9 cellular contexts compared by ENCODE assay signal in the genomic region with DNA sequence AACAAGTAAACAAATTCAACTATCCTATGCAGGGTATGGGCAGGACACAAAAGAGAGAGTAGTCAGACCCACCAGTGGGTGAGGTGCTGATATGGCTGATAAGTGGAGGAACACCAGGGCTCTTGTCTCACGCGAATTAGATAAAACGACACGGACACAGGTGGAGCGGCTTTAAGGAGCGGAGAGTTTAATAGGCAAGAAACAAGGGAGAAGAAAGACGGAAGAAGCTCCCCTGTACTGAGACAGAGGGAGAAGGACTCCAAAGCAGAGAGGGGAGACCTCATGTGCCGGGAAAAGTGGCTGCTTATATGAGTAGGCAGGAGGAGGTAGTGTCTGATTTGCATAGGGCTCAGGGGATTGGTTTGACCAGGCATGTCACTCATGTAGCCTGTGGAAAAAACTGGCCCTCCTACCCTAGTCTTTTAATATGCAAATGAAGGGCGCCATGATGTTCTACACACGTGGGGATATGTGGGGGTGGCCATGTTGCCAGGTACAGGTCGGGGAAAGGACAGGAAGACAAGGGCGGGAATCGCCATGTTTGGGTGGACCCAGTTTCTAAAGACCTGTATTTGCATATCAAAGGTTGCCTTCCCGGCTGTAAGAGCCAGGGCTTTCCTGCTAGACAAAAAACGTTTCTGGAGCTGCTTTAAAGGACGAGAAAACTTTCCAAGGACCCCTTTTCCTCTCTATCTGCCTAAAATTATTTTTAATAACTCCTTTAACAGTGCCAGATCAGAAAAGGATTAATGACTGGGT. TPM values are rescaled to one million over a fixed set of nuclear protein-coding genes. Genes with fewer than 3 reads are reported as not detected.
DNase-seq lines count a peak whose midpoint lies in the region; ATAC-seq and TF ChIP-seq lines count a peak whose summit lies in the region.
"Had no signal": no experiment of that assay in that cellular context is flagged by ENCODE, and none has a peak within 500 bp of the region (broad histone marks: within the 10 kb centered on the region; RNA-seq: fewer than 3 reads in every experiment).

No MANE protein-coding gene starts in this region.

- H4K91ac ChIP-seq in trophoblast cell (ENCODE audit: low read depth, low read length) = peak overlapping the region; percentile 81

- no peaks in the 10 kb centered on the region for H3K27me3 Mint-ChIP-seq in CD4-positive, alpha-beta memory T cell
- H3K27me3 Mint-ChIP-seq in activated naive CD8-positive, alpha-beta T cell treated with anti-CD3 and anti-CD28 coated beads for 36 hours = no peaks in the 10 kb centered on the region
- H3K27me3 Mint-ChIP-seq in type B pancreatic cell = no peaks in the 10 kb centered on the region

- H3K79me1 ChIP-seq in trophoblast cell (ENCODE audit: low read length) = peaks cover 5% of the 10 kb centered on the region

- peak overlapping the region; percentile 80 for H3K4ac ChIP-seq in trophoblast cell (ENCODE audit: low read depth, low read length)

- H3K14ac ChIP-seq in trophoblast cell (ENCODE audit: low read length) = peak overlapping the region; percentile 87

- peak overlapping the region; percentile 9 for H2BK5ac ChIP-seq in trophoblast cell (ENCODE audit: low read depth, low read length, poor library complexity)

- H2AK5ac ChIP-seq in trophoblast cell (ENCODE audit: low read length) = peak overlapping the region; percentile 4

- H3K9me3 ChIP-seq in CD4-positive, alpha-beta memory T cell (ENCODE audit: control insufficient read depth in 1 of 2, low read length in 2 of 2) = no peaks in the 10 kb centered on the region
- H3K9me3 ChIP-seq in cardiac muscle cell (ENCODE audit: low read depth) = no peaks in the 10 kb centered on the region
- H3K9me3 ChIP-seq in trophoblast cell (ENCODE audit: insufficient read depth, low read depth, low read length) = no peaks in the 10 kb centered on the region
- H3K9me3 ChIP-seq: SJSA1 had no signal

- H3K27ac ChIP-seq in CD4-positive, alpha-beta memory T cell (ENCODE audit: low read depth, low read length) = peak overlapping the region; percentile 48
- H3K27ac ChIP-seq in cardiac muscle cell (peak overlapping the region; percentile 79), trophoblast cell (ENCODE audit: low read depth, low read length) (peak overlapping the region; percentile 33)
- H3K27ac ChIP-seq: SJSA1 had no signal

- peak overlapping the region; percentile 66 for H2BK12ac ChIP-seq in trophoblast cell (ENCODE audit: low read length)

- no peak overlapping the region for H3K23ac ChIP-seq in trophoblast cell (ENCODE audit: low read length)

- H3K4me1 Mint-ChIP-seq in CD4-positive, alpha-beta memory T cell = peaks cover 12 to 19% (median 17%) of the 10 kb centered on the region in 4 donors
- H3K4me1 Mint-ChIP-seq in activated naive CD8-positive, alpha-beta T cell treated with anti-CD3 and anti-CD28 coated beads for 36 hours = peaks cover 20% of the 10 kb centered on the region
- H3K4me1 Mint-ChIP-seq in type B pancreatic cell (ENCODE audit: unreplicated experiment) = peaks cover 17% of the 10 kb centered on the region

- H3K36me3 Mint-ChIP-seq in CD4-positive, alpha-beta memory T cell = no peaks in the 10 kb centered on the region
- H3K36me3 Mint-ChIP-seq in activated naive CD8-positive, alpha-beta T cell treated with anti-CD3 and anti-CD28 coated beads for 36 hours = peaks cover 1% of the 10 kb centered on the region
- no peaks in the 10 kb centered on the region for H3K36me3 Mint-ChIP-seq in type B pancreatic cell

- peaks cover 13% of the 10 kb centered on the region for H3K4me1 ChIP-seq in CD4-positive, alpha-beta memory T cell (ENCODE audit: insufficient read depth, low read length)
- H3K4me1 ChIP-seq in cardiac muscle cell (ENCODE audit: low read depth) (peaks cover 10% of the 10 kb centered on the region), trophoblast cell (ENCODE audit: control insufficient read depth in 1 of 2, insufficient read depth in 2 of 2, low read length in 2 of 2) (peaks cover 2 to 4% of the 10 kb centered on the region in 2 experiments)
- H3K4me1 ChIP-seq: SJSA1 had no signal

- H3K27ac Mint-ChIP-seq in CD4-positive, alpha-beta memory T cell = peak overlapping the region; percentile 80 to 96 (median 92)
- H3K27ac Mint-ChIP-seq in activated naive CD8-positive, alpha-beta T cell treated with anti-CD3 and anti-CD28 coated beads for 36 hours = peak overlapping the region; percentile 73
- peak overlapping the region; percentile 96 for H3K27ac Mint-ChIP-seq in type B pancreatic cell

- no peaks in the 10 kb centered on the region for H3K36me3 ChIP-seq in CD4-positive, alpha-beta memory T cell (ENCODE audit: insufficient read depth, low read length)
- H3K36me3 ChIP-seq in cardiac muscle cell (no peaks in the 10 kb centered on the region), trophoblast cell (ENCODE audit: control insufficient read depth in 1 of 2, insufficient read depth in 2 of 2, low read length in 2 of 2) (no peaks in the 10 kb centered on the region)
- H3K36me3 ChIP-seq: SJSA1 had no signal

- H3K79me2 ChIP-seq in trophoblast cell (ENCODE audit: control insufficient read depth, insufficient read depth, low read length, poor library complexity) = peaks cover 1% of the 10 kb centered on the region

- peak; percentile 83 to 93 (median 85) for DNase-seq in CD4-positive, alpha-beta memory T cell
- DNase-seq in HT1080 (ENCODE audit: low read depth) (peak; percentile 85), RPMI8226 (peak; percentile 49), cardiac muscle cell (ENCODE audit: low read depth in 1 of 2, low spot score in 1 of 2) (peak; percentile 93 to 95), trophoblast cell (peak; percentile 93 to 94), type B pancreatic cell (ENCODE audit: extremely low spot score, unreplicated experiment) (peak; percentile 79)
- DNase-seq in activated naive CD8-positive, alpha-beta T cell treated with anti-CD3 and anti-CD28 coated beads for 36 hours = peak; percentile 80

- intact Hi-C loops in CD4-positive, alpha-beta memory T cell (cut with micrococcal nuclease) = loop anchor here (1.0 to 2.0 kb wide), 4 partner anchors 39 to 148 kb away; a partner anchor contains a TSS

- H2BK120ac ChIP-seq in trophoblast cell (ENCODE audit: insufficient read depth, low read length, poor library complexity) = peak overlapping the region; percentile 7

- no peaks in the 10 kb centered on the region for H3K27me3 ChIP-seq in CD4-positive, alpha-beta memory T cell (ENCODE audit: insufficient read depth, low read length)
- H3K27me3 ChIP-seq in cardiac muscle cell (no peaks in the 10 kb centered on the region), trophoblast cell (ENCODE audit: insufficient read depth, low read length) (no peaks in the 10 kb centered on the region)

- POLR2A ChIA-PET in CD4-positive, alpha-beta memory T cell (lab: Charles Lee; ENCODE audit: partially characterized antibody) = interaction anchor here (0.6 to 1.5 kb wide), 5 partner anchors 20 to 1207 kb away, joined by 3 to 4 read pairs (median 3); no protein-coding TSS in a partner anchor

- H3K4me3 ChIP-seq in CD4-positive, alpha-beta memory T cell (ENCODE audit: low read length in 2 of 2) = peak overlapping the region; percentile 43 to 45
- H3K4me3 ChIP-seq in cardiac muscle cell = peak overlapping the region; percentile 27
- H3K4me3 ChIP-seq in trophoblast cell (ENCODE audit: low read depth, low read length) = no peak overlapping the region
- H3K4me3 ChIP-seq: SJSA1 had no signal

- peak overlapping the region; percentile 96 for H4K8ac ChIP-seq in trophoblast cell (ENCODE audit: low read depth, low read length)

- H2AFZ ChIP-seq in trophoblast cell (ENCODE audit: insufficient read depth, low read length, poor library complexity) = peak overlapping the region; percentile 94

- no CpG with 5 or more reads among the region's 16 CpGs for WGBS in trophoblast cell (ENCODE audit: extremely low coverage, insufficient coverage, insufficient read length)

- ATAC-seq in GM19468 (IDR thresholded peaks at IDR 0.05; ENCODE audit: extremely low read depth, unreplicated experiment) = peak; percentile 59

- no peak for TF ChIP-seq CTCF in cardiac muscle cell (IDR thresholded peaks at IDR 0.05; ENCODE audit: low read depth, low read length)
- no peak for TF ChIP-seq CTCF in type B pancreatic cell (conservative IDR thresholded peaks at IDR 0.05)

- peak overlapping the region; percentile 81 to 91 (median 88) for H3K4me3 Mint-ChIP-seq in CD4-positive, alpha-beta memory T cell
- peak overlapping the region; percentile 71 for H3K4me3 Mint-ChIP-seq in activated naive CD8-positive, alpha-beta T cell treated with anti-CD3 and anti-CD28 coated beads for 36 hours
- H3K4me3 Mint-ChIP-seq in type B pancreatic cell = peak overlapping the region; percentile 89

- H3K18ac ChIP-seq in trophoblast cell (ENCODE audit: low read length) = no peak overlapping the region

- CTCF ChIA-PET in CD4-positive, alpha-beta memory T cell (lab: Charles Lee; ENCODE audit: partially characterized antibody) = interaction anchor here (1.1 kb wide), 1 partner anchor 41 kb away, joined by 3 read pairs; no protein-coding TSS in a partner anchor

- peak overlapping the region; percentile 83 for H4K12ac ChIP-seq in trophoblast cell (ENCODE audit: low read depth, low read length)

- no peak overlapping the region for H3K9ac ChIP-seq in trophoblast cell (ENCODE audit: low read length)

- peak overlapping the region; percentile 64 for H3K4me2 ChIP-seq in trophoblast cell (ENCODE audit: low read length)

- peaks cover 0 to 2% (median 0%) of the 10 kb centered on the region in 8 donors for H3K9me3 Mint-ChIP-seq in CD4-positive, alpha-beta memory T cell
- H3K9me3 Mint-ChIP-seq in activated naive CD8-positive, alpha-beta T cell treated with anti-CD3 and anti-CD28 coated beads for 36 hours = peaks cover 3% of the 10 kb centered on the region
- no peaks in the 10 kb centered on the region for H3K9me3 Mint-ChIP-seq in type B pancreatic cell

RNA-seq across cellular contexts. Expression of a gene that starts 28.8 kb away (rescaled TPM):
- total RNA-seq in CD4-positive, alpha-beta memory T cell = under 1 TPM in 1 of 2 experiments, not detected in 1; 0.47 TPM
- not detected for polyA plus RNA-seq in CD4-positive, alpha-beta memory T cell
- not detected in 2 replicates for total RNA-seq in HT1080 (2014; rRNA removed; shearing (Covaris generic))
- polyA plus RNA-seq in HT1080 (2015; cell fraction: cytosol; rRNA removed) = not detected in 2 replicates
- polyA plus RNA-seq in HT1080 (2015; cell fraction: nucleus; rRNA removed) = not detected in 2 replicates
- under 1 TPM; 0.08 to 0.22 TPM for total RNA-seq in activated naive CD8-positive, alpha-beta T cell treated with anti-CD3 and anti-CD28 coated beads for 36 hours
- total RNA-seq in cardiac muscle cell (0.14 TPM in 1 of 2 replicates, not detected in the other), type B pancreatic cell (ENCODE audit: low replicate concordance) (0.19 and 0.63 TPM in 2 replicates)
- 0.31 TPM in 1 of 2 replicates, not detected in the other for polyA plus RNA-seq in cardiac muscle cell
- 0.01 TPM in 1 of 2 replicates, not detected in the other for polyA plus RNA-seq in trophoblast cell (2013)
- total RNA-seq: SJSA1 had no signal

RNA-seq across cellular contexts. Expression of a gene that starts 39.4 kb away (rescaled TPM):
- 100 to 1,000 TPM; 538 to 539 TPM for total RNA-seq in CD4-positive, alpha-beta memory T cell
- polyA plus RNA-seq in CD4-positive, alpha-beta memory T cell = 1,000 to 10,000 TPM in 1 of 2 donors, 100 to 1,000 TPM in 1; 705 to 1,178 TPM
- 1,396 and 1,870 TPM in 2 replicates for total RNA-seq in HT1080 (2014; rRNA removed; shearing (Covaris generic))
- 1,072 and 1,110 TPM in 2 replicates for polyA plus RNA-seq in HT1080 (2015; cell fraction: cytosol; rRNA removed)
- 1,333 and 1,413 TPM in 2 replicates for polyA plus RNA-seq in HT1080 (2015; cell fraction: nucleus; rRNA removed)
- total RNA-seq in activated naive CD8-positive, alpha-beta T cell treated with anti-CD3 and anti-CD28 coated beads for 36 hours = 1,000 to 10,000 TPM; 1,256 to 1,302 TPM
- total RNA-seq in cardiac muscle cell (564 and 928 TPM in 2 replicates), type B pancreatic cell (ENCODE audit: low replicate concordance) (474 and 692 TPM in 2 replicates)
- polyA plus RNA-seq in cardiac muscle cell = 650 and 986 TPM in 2 replicates
- 959 and 960 TPM in 2 replicates for polyA plus RNA-seq in trophoblast cell (2013)
